Comparison of ENCODE assay signal across 9 cellular contexts in genomic region chr5:72394688-72395087, GRCh38.
A peak's percentile ranks its signal among the peaks of the same experiment; 100 is the strongest.
DNase-seq lines count a peak whose midpoint lies in the region; ATAC-seq and TF ChIP-seq lines count a peak whose summit lies in the region.
"Had no signal": no experiment of that assay in that cellular context is flagged by ENCODE, and none has a peak within 500 bp of the region (broad histone marks: within the 10 kb centered on the region; RNA-seq: fewer than 3 reads in every experiment).

No MANE protein-coding gene starts in this region.

- peaks cover 31% of the 10 kb centered on the region for H3K27me3 Mint-ChIP-seq in activated T-helper 17 cell treated with anti-CD3 and anti-CD28 coated beads, Interleukin-2, amount 50 U/mL, for 72 hours

- no peak overlapping the region for H3K18ac ChIP-seq in mesendoderm (ENCODE audit: low read length)

- H3K4me2 ChIP-seq in mesendoderm (ENCODE audit: low read length), result no peak overlapping the region

- no peak overlapping the region for H3K27ac Mint-ChIP-seq in activated T-helper 17 cell treated with anti-CD3 and anti-CD28 coated beads, Interleukin-2, amount 50 U/mL, for 72 hours

- H3K4me1 ChIP-seq in mesendoderm (ENCODE audit: control insufficient read depth, low read depth, low read length), result no peaks in the 10 kb centered on the region

- no CpG with 5 or more reads among the region's 2 CpGs for WGBS in mesendoderm (ENCODE audit: extremely low coverage, insufficient coverage, low lambda C conversion rate)

- no peaks in the 10 kb centered on the region for H3K9me3 Mint-ChIP-seq in activated T-helper 17 cell treated with anti-CD3 and anti-CD28 coated beads, Interleukin-2, amount 50 U/mL, for 72 hours

- no peak overlapping the region for H3K56ac ChIP-seq in mesendoderm (ENCODE audit: low read length)

- peak; percentile 34 for DNase-seq in EH (ENCODE audit: low read depth)
- DNase-seq in HFF-Myc (ENCODE audit: extremely low read depth, low read depth), result no peak
- DNase-seq in WERI-Rb-1, result peak; percentile 26
- DNase-seq in mesendoderm, result peak; percentile 42
- DNase-seq in GF-D8 (lab: John Stamatoyannopoulos, UW), result no peak
- no peak for DNase-seq in hippocampal formation (lab: John Stamatoyannopoulos, UW)
- DNase-seq in NCI-H524 treated with DMSO at 0.1 percent for 48 hours (lab: John Stamatoyannopoulos, UW), result no peak
- DNase-seq: NCI-H446 treated with DMSO at 0.1 percent for 48 hours had no signal

- H4K5ac ChIP-seq in mesendoderm (ENCODE audit: low read length), result no peak overlapping the region

- no peak overlapping the region for H3K4me3 Mint-ChIP-seq in activated T-helper 17 cell treated with anti-CD3 and anti-CD28 coated beads, Interleukin-2, amount 50 U/mL, for 72 hours

- H3K23ac ChIP-seq in mesendoderm (ENCODE audit: low read length), result no peak overlapping the region

- H3K79me1 ChIP-seq in mesendoderm (ENCODE audit: low read length), result no peaks in the 10 kb centered on the region

- no peak overlapping the region for H2BK5ac ChIP-seq in mesendoderm (ENCODE audit: low read length)

- H2AK5ac ChIP-seq in mesendoderm (ENCODE audit: low read length), result no peak overlapping the region

- H2BK15ac ChIP-seq in mesendoderm (replicated peaks; ENCODE audit: low read depth), result no peak overlapping the region

- no peaks in the 10 kb centered on the region for H3K9me3 ChIP-seq in WERI-Rb-1 (ENCODE audit: severe bottlenecking)

- no peak overlapping the region for H3K4ac ChIP-seq in mesendoderm (ENCODE audit: low read depth, low read length)

- H3K27me3 ChIP-seq in WERI-Rb-1 (ENCODE audit: insufficient read depth, low read depth, severe bottlenecking) (no peaks in the 10 kb centered on the region), mesendoderm (ENCODE audit: insufficient read depth, low read length, poor library complexity) (no peaks in the 10 kb centered on the region)

- H3K4me1 Mint-ChIP-seq in activated T-helper 17 cell treated with anti-CD3 and anti-CD28 coated beads, Interleukin-2, amount 50 U/mL, for 72 hours, result no peaks in the 10 kb centered on the region

- no peak overlapping the region for H3K27ac ChIP-seq in WERI-Rb-1
- H3K27ac ChIP-seq in mesendoderm (ENCODE audit: low read depth, low read length), result no peak overlapping the region

- no peak for ATAC-seq in activated T-helper 17 cell treated with anti-CD3 and anti-CD28 coated beads, Interleukin-2, amount 50 U/mL, for 72 hours (replicated peaks)

- TF ChIP-seq CTCF in HFF-Myc (IDR thresholded peaks at IDR 0.05; ENCODE audit: low read depth, low read length, missing control alignments) (peak; percentile 42), WERI-Rb-1 (IDR thresholded peaks at IDR 0.05; ENCODE audit: low read depth, low read length) (peak; percentile 58)

- no peaks in the 10 kb centered on the region for H3K36me3 ChIP-seq in WERI-Rb-1
- H3K36me3 ChIP-seq in mesendoderm (ENCODE audit: control insufficient read depth, insufficient read depth, low read length), result no peaks in the 10 kb centered on the region

- H4K8ac ChIP-seq in mesendoderm (ENCODE audit: low read depth, low read length), result no peak overlapping the region

- H3K79me2 ChIP-seq in mesendoderm (ENCODE audit: control insufficient read depth, insufficient read depth, low read length), result no peaks in the 10 kb centered on the region

- H3K4me3 ChIP-seq in HFF-Myc (replicated peaks; ENCODE audit: low read depth, low read length) (no peak overlapping the region), WERI-Rb-1 (ENCODE audit: low read depth, low read length) (no peak overlapping the region), mesendoderm (ENCODE audit: low read length) (no peak overlapping the region)

- no peak overlapping the region for H3K9ac ChIP-seq in mesendoderm (ENCODE audit: low read length)

- H2BK120ac ChIP-seq in mesendoderm (ENCODE audit: low read depth, low read length), result no peak overlapping the region

- H3K36me3 Mint-ChIP-seq in activated T-helper 17 cell treated with anti-CD3 and anti-CD28 coated beads, Interleukin-2, amount 50 U/mL, for 72 hours (ENCODE audit: low read depth), result no peaks in the 10 kb centered on the region

Comparison
In these comparisons a context has a peak if more than half of its experiments do, and no peak if none do; other contexts are left out.
1. DNase-seq: peak in EH (single experiment), WERI-Rb-1 (single experiment) and mesendoderm (single experiment); none in HFF-Myc (single experiment), GF-D8 (single experiment), hippocampal formation (0 of 2) and NCI-H524 treated with DMSO at 0.1 percent for 48 hours (single experiment).